Comparison of ENCODE assay signal across 1 cellular context in genomic region chr12:8108808-8109398, GRCh38.
TF ChIP-seq lines count a peak whose summit lies in the region.

No MANE protein-coding gene starts in this region.

TF ChIP-seq in GM23338, 12 proteins besides CTCF, POLR2A, EP300 and RAD21 (continued from another document):
- TF ChIP-seq, protein P1, sequence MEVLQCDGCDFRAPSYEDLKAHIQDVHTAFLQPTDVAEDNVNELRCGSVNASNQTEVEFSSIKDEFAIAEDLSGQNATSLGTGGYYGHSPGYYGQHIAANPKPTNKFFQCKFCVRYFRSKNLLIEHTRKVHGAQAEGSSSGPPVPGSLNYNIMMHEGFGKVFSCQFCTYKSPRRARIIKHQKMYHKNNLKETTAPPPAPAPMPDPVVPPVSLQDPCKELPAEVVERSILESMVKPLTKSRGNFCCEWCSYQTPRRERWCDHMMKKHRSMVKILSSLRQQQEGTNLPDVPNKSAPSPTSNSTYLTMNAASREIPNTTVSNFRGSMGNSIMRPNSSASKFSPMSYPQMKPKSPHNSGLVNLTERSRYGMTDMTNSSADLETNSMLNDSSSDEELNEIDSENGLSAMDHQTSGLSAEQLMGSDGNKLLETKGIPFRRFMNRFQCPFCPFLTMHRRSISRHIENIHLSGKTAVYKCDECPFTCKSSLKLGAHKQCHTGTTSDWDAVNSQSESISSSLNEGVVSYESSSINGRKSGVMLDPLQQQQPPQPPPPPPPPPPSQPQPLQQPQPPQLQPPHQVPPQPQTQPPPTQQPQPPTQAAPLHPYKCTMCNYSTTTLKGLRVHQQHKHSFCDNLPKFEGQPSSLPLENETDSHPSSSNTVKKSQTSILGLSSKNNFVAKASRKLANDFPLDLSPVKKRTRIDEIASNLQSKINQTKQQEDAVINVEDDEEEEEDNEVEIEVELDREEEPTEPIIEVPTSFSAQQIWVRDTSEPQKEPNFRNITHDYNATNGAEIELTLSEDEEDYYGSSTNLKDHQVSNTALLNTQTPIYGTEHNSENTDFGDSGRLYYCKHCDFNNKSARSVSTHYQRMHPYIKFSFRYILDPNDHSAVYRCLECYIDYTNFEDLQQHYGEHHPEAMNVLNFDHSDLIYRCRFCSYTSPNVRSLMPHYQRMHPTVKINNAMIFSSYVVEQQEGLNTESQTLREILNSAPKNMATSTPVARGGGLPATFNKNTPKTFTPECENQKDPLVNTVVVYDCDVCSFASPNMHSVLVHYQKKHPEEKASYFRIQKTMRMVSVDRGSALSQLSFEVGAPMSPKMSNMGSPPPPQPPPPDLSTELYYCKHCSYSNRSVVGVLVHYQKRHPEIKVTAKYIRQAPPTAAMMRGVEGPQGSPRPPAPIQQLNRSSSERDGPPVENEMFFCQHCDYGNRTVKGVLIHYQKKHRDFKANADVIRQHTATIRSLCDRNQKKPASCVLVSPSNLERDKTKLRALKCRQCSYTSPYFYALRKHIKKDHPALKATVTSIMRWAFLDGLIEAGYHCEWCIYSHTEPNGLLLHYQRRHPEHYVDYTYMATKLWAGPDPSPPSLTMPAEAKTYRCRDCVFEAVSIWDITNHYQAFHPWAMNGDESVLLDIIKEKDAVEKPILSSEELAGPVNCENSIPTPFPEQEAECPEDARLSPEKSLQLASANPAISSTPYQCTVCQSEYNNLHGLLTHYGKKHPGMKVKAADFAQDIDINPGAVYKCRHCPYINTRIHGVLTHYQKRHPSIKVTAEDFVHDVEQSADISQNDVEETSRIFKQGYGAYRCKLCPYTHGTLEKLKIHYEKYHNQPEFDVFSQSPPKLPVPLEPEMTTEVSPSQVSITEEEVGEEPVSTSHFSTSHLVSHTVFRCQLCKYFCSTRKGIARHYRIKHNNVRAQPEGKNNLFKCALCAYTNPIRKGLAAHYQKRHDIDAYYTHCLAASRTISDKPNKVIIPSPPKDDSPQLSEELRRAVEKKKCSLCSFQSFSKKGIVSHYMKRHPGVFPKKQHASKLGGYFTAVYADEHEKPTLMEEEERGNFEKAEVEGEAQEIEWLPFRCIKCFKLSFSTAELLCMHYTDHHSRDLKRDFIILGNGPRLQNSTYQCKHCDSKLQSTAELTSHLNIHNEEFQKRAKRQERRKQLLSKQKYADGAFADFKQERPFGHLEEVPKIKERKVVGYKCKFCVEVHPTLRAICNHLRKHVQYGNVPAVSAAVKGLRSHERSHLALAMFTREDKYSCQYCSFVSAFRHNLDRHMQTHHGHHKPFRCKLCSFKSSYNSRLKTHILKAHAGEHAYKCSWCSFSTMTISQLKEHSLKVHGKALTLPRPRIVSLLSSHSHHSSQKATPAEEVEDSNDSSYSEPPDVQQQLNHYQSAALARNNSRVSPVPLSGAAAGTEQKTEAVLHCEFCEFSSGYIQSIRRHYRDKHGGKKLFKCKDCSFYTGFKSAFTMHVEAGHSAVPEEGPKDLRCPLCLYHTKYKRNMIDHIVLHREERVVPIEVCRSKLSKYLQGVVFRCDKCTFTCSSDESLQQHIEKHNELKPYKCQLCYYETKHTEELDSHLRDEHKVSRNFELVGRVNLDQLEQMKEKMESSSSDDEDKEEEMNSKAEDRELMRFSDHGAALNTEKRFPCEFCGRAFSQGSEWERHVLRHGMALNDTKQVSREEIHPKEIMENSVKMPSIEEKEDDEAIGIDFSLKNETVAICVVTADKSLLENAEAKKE (CRISPR knock-in tag; IDR thresholded peaks at IDR 0.05), result no peak
- TF ChIP-seq NANOG (IDR thresholded peaks at IDR 0.05; ENCODE audit: borderline replicate concordance) (no peak), ZNF114 (CRISPR knock-in tag; IDR thresholded peaks at IDR 0.05) (no peak), EZH2 (IDR thresholded peaks at IDR 0.05; ENCODE audit: low read depth, unreplicated experiment) (no peak), EZH2phosphoT487 (IDR thresholded peaks at IDR 0.05; ENCODE audit: unreplicated experiment) (no peak), JUNB (IDR thresholded peaks at IDR 0.05; ENCODE audit: unreplicated experiment) (no peak), ETS1 (IDR thresholded peaks at IDR 0.05) (no peak), POLR2AphosphoS5 (IDR thresholded peaks at IDR 0.05; ENCODE audit: low read depth) (no peak)
